Comparison of ENCODE assay signal across 9 cellular contexts in the genomic region with DNA sequence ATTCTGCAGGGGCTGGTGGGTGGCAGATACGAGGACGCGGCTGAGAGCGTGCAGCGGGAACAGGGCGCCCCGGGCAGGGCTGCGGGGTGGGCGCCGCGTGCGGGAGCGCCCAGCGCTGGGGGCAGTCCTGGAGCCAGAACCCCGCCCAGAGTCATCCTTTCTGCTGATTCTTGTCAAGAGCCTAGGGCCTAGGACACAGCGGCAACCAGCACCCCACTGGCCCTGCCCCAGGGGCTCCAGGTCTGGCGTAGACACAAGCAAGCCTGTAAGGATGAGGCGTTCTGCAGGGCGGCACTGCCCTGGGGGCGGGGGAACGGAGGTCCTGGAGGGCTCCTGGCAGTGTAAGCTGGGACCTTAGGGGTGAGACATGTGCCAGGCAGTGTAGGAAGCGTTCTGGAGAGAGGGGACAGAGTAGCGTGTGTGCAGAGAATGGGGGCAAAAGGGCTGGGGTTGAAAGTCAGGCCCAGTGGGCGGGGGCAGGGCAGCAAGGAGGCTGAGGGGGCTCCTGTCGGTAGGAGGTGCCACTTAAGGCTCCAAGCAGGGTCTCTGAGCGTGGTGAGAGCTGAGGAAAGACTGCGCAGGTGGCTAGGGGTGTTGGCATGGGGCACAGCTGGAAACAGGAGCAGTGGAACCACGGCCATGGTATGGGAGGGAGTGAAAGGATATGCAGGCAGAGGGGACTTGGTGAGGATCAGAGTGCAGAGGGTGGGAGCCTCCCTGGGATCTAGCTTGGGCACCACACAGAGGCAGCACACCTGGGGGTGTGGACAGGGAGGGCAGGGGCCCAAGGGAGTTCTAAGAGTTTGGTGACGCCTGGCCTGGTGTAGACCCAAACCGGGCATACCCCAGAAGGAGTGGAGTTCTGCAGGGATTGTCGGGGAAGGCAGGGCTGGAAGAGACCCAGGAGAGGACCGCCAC. TPM values are rescaled to one million over a fixed set of nuclear protein-coding genes. Genes with fewer than 3 reads are reported as not detected.
DNase-seq lines count a peak whose midpoint lies in the region; ATAC-seq, FAIRE-seq and TF ChIP-seq lines count a peak whose summit lies in the region.
"Had no signal": no experiment of that assay in that cellular context is flagged by ENCODE, and none has a peak within 500 bp of the region (broad histone marks: within the 10 kb centered on the region; RNA-seq: fewer than 3 reads in every experiment).

No MANE protein-coding gene starts in this region.

- H3K4me1 Mint-ChIP-seq in activated CD4-positive, alpha-beta T cell treated with anti-CD3 and anti-CD28 coated beads, Interleukin-2, amount 10 ng/mL, durations not matched to agents 7 days and 5 days, result peaks cover 20% of the 10 kb centered on the region

- ATAC-seq in GM21360 (IDR thresholded peaks at IDR 0.05; ENCODE audit: unreplicated experiment) (no peak), HG02884 (IDR thresholded peaks at IDR 0.05; ENCODE audit: unreplicated experiment) (no peak)

- no peaks in the 10 kb centered on the region for H3K9me1 ChIP-seq in keratinocyte (ENCODE audit: control insufficient read depth, extremely low read depth, insufficient read depth, low read length)

- H2AFZ ChIP-seq in mammary epithelial cell (ENCODE audit: low read depth, low read length), result no peak overlapping the region
- no peak overlapping the region for H2AFZ ChIP-seq in keratinocyte (ENCODE audit: control insufficient read depth, low read length)

- CTCF ChIA-PET in activated CD4-positive, alpha-beta T cell treated with anti-CD3 and anti-CD28 coated beads, Interleukin-2, amount 10 ng/mL, durations not matched to agents 7 days and 5 days (lab: Charles Lee), result no interaction called here
- CTCF ChIA-PET in mammary epithelial cell (lab: Charles Lee; ENCODE audit: low non-redundant PET), result no interaction called here

- no peaks in the 10 kb centered on the region for H3K27me3 ChIP-seq in mammary epithelial cell (ENCODE audit: insufficient read depth, low read length)
- H3K27me3 ChIP-seq in keratinocyte (ENCODE audit: control insufficient read depth, extremely low read depth, insufficient read depth, low read length), result no peaks in the 10 kb centered on the region
- H3K27me3 ChIP-seq in suprapubic skin, result no peaks in the 10 kb centered on the region
- H3K27me3 ChIP-seq: right lobe of liver had no signal

- in situ Hi-C loops in mammary epithelial cell (cut with MboI; ENCODE audit: low sequenced_read_pairs in 2 of 2), result no loop called here

- H3K9me3 Mint-ChIP-seq in activated CD4-positive, alpha-beta T cell treated with anti-CD3 and anti-CD28 coated beads, Interleukin-2, amount 10 ng/mL, durations not matched to agents 7 days and 5 days, result no peaks in the 10 kb centered on the region

- DNase-seq in activated CD4-positive, alpha-beta T cell treated with anti-CD3 and anti-CD28 coated beads, Interleukin-2, amount 10 ng/mL, durations not matched to agents 7 days and 5 days, result no peak
- no peak for DNase-seq in activated CD4-positive, alpha-beta T cell treated with anti-CD3 and anti-CD28 coated beads for 4 hours
- DNase-seq in mammary epithelial cell (no peak), keratinocyte (ENCODE audit: low read depth, low spot score) (no peak), suprapubic skin (ENCODE audit: low spot score in 2 of 2) (peak; percentile 70 to 78), NOMO-1 treated with DMSO at 0.1 percent for 48 hours (lab: John Stamatoyannopoulos, UW; ENCODE audit: unreplicated experiment) (no peak)

- no peak for TF ChIP-seq EP300 in suprapubic skin (IDR thresholded peaks at IDR 0.05)

- H4K20me1 ChIP-seq in mammary epithelial cell (ENCODE audit: insufficient read depth, low read length) (no peaks in the 10 kb centered on the region), keratinocyte (ENCODE audit: control insufficient read depth, extremely low read depth, insufficient read depth, low read length) (peaks cover 3% of the 10 kb centered on the region)

- no peak for TF ChIP-seq POLR2A in suprapubic skin (IDR thresholded peaks at IDR 0.05)

- H3K9ac ChIP-seq in mammary epithelial cell (ENCODE audit: insufficient read depth, low read length), result no peak overlapping the region
- no peak overlapping the region for H3K9ac ChIP-seq in keratinocyte (ENCODE audit: control insufficient read depth, extremely low read depth, insufficient read depth, low read length)

- intact Hi-C loops in mammary epithelial cell (cut with micrococcal nuclease), result loop anchor here (10.0 kb wide), 1 partner anchor 326 kb away; the partner anchor contains the start of gene BRF1

- H3K4me3 ChIP-seq in mammary epithelial cell (replicated peaks in 1 of 3; ENCODE audit: insufficient read depth in 1 of 3, low read depth in 2 of 3, low read length in 3 of 3) (peak overlapping the region in 1 of 3 experiments; percentile 26), keratinocyte (ENCODE audit: control insufficient read depth in 2 of 3, extremely low read depth in 1 of 3, insufficient read depth in 2 of 3, low read depth in 1 of 3, low read length in 3 of 3) (no peak overlapping the region), suprapubic skin (peak overlapping the region; percentile 68)

- H3K36me3 ChIP-seq in mammary epithelial cell (ENCODE audit: insufficient read depth, low read length), result no peaks in the 10 kb centered on the region
- no peaks in the 10 kb centered on the region for H3K36me3 ChIP-seq in keratinocyte (ENCODE audit: control insufficient read depth in 2 of 2, extremely low read depth in 1 of 2, insufficient read depth in 2 of 2, low read length in 2 of 2)
- no peaks in the 10 kb centered on the region for H3K36me3 ChIP-seq in suprapubic skin
- H3K36me3 ChIP-seq: right lobe of liver had no signal

- 67% methylated on average over 32 of the region's 32 CpGs for WGBS in mammary epithelial cell (ENCODE audit: low coverage, missing lambda C conversion rate)
- WGBS in suprapubic skin, result 60% methylated on average over 24 of the region's 32 CpGs

- H3K4me1 ChIP-seq in mammary epithelial cell (ENCODE audit: insufficient read depth, low read length), result peaks cover 66% of the 10 kb centered on the region
- peaks cover 35% of the 10 kb centered on the region for H3K4me1 ChIP-seq in keratinocyte (ENCODE audit: control insufficient read depth, extremely low read depth, insufficient read depth, low read length)
- H3K4me1 ChIP-seq in suprapubic skin, result peaks cover 47% of the 10 kb centered on the region

- no peak for TF ChIP-seq CTCF in mammary epithelial cell (conservative IDR thresholded peaks at IDR 0.05 in 1 of 2, IDR thresholded peaks at IDR 0.05 in 1 of 2; ENCODE audit: extremely low read depth in 1 of 2, insufficient read depth in 1 of 2, low read depth in 1 of 2, low read length in 2 of 2)
- TF ChIP-seq CTCF in keratinocyte (optimal IDR thresholded peaks at IDR 0.05 in 1 of 3, IDR thresholded peaks at IDR 0.05 in 1 of 3, conservative IDR thresholded peaks at IDR 0.05 in 1 of 3; ENCODE audit: extremely low read depth in 1 of 3, insufficient read depth in 2 of 3, low read length in 3 of 3), result no peak
- no peak for TF ChIP-seq CTCF in suprapubic skin (IDR thresholded peaks at IDR 0.05)

- POLR2A ChIA-PET in activated CD4-positive, alpha-beta T cell treated with anti-CD3 and anti-CD28 coated beads, Interleukin-2, amount 10 ng/mL, durations not matched to agents 7 days and 5 days (lab: Charles Lee), result no interaction called here

- peaks cover 2% of the 10 kb centered on the region for H3K36me3 Mint-ChIP-seq in activated CD4-positive, alpha-beta T cell treated with anti-CD3 and anti-CD28 coated beads, Interleukin-2, amount 10 ng/mL, durations not matched to agents 7 days and 5 days (ENCODE audit: low read depth)

- H3K79me2 ChIP-seq in mammary epithelial cell (ENCODE audit: insufficient read depth, low read length) (peaks cover 24% of the 10 kb centered on the region), keratinocyte (ENCODE audit: control insufficient read depth, insufficient read depth, low read length) (peaks cover 10% of the 10 kb centered on the region)

- dilution Hi-C loops in mammary epithelial cell (cut with HindIII; ENCODE audit: low sequenced_read_pairs), result no loop called here
- dilution Hi-C loops in keratinocyte (cut with MboI; ENCODE audit: extremely low pct_ligation_motif_present, low sequenced_read_pairs), result no loop called here

- no TSS peak for BruUV-seq in mammary epithelial cell (replicated peaks; lab: Mats Ljungman, UMichigan)

- H3K9me3 ChIP-seq in mammary epithelial cell (replicated peaks; ENCODE audit: insufficient read depth, low read length), result no peaks in the 10 kb centered on the region
- no peaks in the 10 kb centered on the region for H3K9me3 ChIP-seq in keratinocyte (ENCODE audit: control insufficient read depth, low read depth, low read length)
- no peaks in the 10 kb centered on the region for H3K9me3 ChIP-seq in suprapubic skin
- H3K9me3 ChIP-seq: right lobe of liver had no signal

- no peak overlapping the region for H3K27ac ChIP-seq in mammary epithelial cell (ENCODE audit: insufficient read depth, low read depth, low read length)
- no peak overlapping the region for H3K27ac ChIP-seq in keratinocyte (ENCODE audit: control insufficient read depth, insufficient read depth, low read length)
- H3K27ac ChIP-seq in suprapubic skin, result no peak overlapping the region

- H3K4me2 ChIP-seq in mammary epithelial cell (ENCODE audit: insufficient read depth, low read depth, low read length) (peak overlapping the region; percentile 57), keratinocyte (ENCODE audit: control insufficient read depth, extremely low read depth, insufficient read depth, low read depth, low read length) (peak overlapping the region; percentile 78)

- H3K27me3 Mint-ChIP-seq in activated CD4-positive, alpha-beta T cell treated with anti-CD3 and anti-CD28 coated beads, Interleukin-2, amount 10 ng/mL, durations not matched to agents 7 days and 5 days, result peaks cover 24% of the 10 kb centered on the region

- H3K27ac Mint-ChIP-seq in activated CD4-positive, alpha-beta T cell treated with anti-CD3 and anti-CD28 coated beads, Interleukin-2, amount 10 ng/mL, durations not matched to agents 7 days and 5 days, result peak overlapping the region; percentile 48

- no peak for FAIRE-seq in keratinocyte (lab: Jason Lieb, UNC)

- peak overlapping the region; percentile 27 for H3K4me3 Mint-ChIP-seq in activated CD4-positive, alpha-beta T cell treated with anti-CD3 and anti-CD28 coated beads, Interleukin-2, amount 10 ng/mL, durations not matched to agents 7 days and 5 days

RNA-seq across cellular contexts. Expression of gene AHNAK2, which starts 0.9 kb away (rescaled TPM):
- total RNA-seq in activated CD4-positive, alpha-beta T cell treated with anti-CD3 and anti-CD28 coated beads, Interleukin-2, amount 10 ng/mL, durations not matched to agents 7 days and 5 days, result not detected
- total RNA-seq in mammary epithelial cell (100 to 1,000 TPM; 110 to 302 TPM), suprapubic skin (100 to 1,000 TPM; 829 to 975 (median 858) TPM)
- polyA plus RNA-seq in mammary epithelial cell (43.1 TPM), keratinocyte (142 to 198 TPM (median 164 TPM) in 3 replicates)
- polyA minus RNA-seq in mammary epithelial cell (327 TPM), keratinocyte (622 to 721 TPM (median 625 TPM) in 3 replicates)
- 725 TPM for polyA plus RNA-seq in keratinocyte (2011; ENCODE audit: low read depth)
- polyA plus RNA-seq in keratinocyte (2011; cell fraction: cytosol; rRNA removed), result 78.9 and 92.5 TPM in 2 replicates
- 988 and 1,021 TPM in 2 replicates for polyA plus RNA-seq in keratinocyte (2011; cell fraction: nucleus; rRNA removed)
- polyA plus RNA-seq in keratinocyte (2012; ENCODE audit: low replicate concordance), result 289 and 443 TPM in 2 replicates
- 342 TPM for polyA minus RNA-seq in keratinocyte (2011; cell fraction: cytosol; rRNA and poly(A)+ RNA removed)
- 1,549 and 2,078 TPM in 2 replicates for polyA minus RNA-seq in keratinocyte (2011; cell fraction: nucleus; rRNA and poly(A)+ RNA removed)

RNA-seq across cellular contexts. Expression of gene CLBA1, which starts 6.6 kb away (rescaled TPM):
- total RNA-seq in activated CD4-positive, alpha-beta T cell treated with anti-CD3 and anti-CD28 coated beads, Interleukin-2, amount 10 ng/mL, durations not matched to agents 7 days and 5 days, result under 1 TPM; 0.60 to 0.77 TPM
- total RNA-seq in mammary epithelial cell (10 to 100 TPM; 11.0 to 14.7 TPM), suprapubic skin (10 to 100 TPM in 2 of 4 donors, 1 to 10 TPM in 2; 6.3 to 10.9 (median 9.1) TPM)
- polyA plus RNA-seq in mammary epithelial cell (7.4 TPM), keratinocyte (8.6 to 11.7 TPM (median 9.1 TPM) in 3 replicates)
- polyA minus RNA-seq in mammary epithelial cell (3.0 TPM), keratinocyte (5.1 to 5.2 TPM (median 5.1 TPM) in 3 replicates)
- polyA plus RNA-seq in keratinocyte (2011; ENCODE audit: low read depth), result 3.3 TPM
- 8.1 and 9.8 TPM in 2 replicates for polyA plus RNA-seq in keratinocyte (2011; cell fraction: cytosol; rRNA removed)
- 22.6 and 24.3 TPM in 2 replicates for polyA plus RNA-seq in keratinocyte (2011; cell fraction: nucleus; rRNA removed)
- 10.3 and 10.9 TPM in 2 replicates for polyA plus RNA-seq in keratinocyte (2012; ENCODE audit: low replicate concordance)
- 6.5 TPM for polyA minus RNA-seq in keratinocyte (2011; cell fraction: cytosol; rRNA and poly(A)+ RNA removed)
- polyA minus RNA-seq in keratinocyte (2011; cell fraction: nucleus; rRNA and poly(A)+ RNA removed), result 7.3 and 15.5 TPM in 2 replicates

RNA-seq across cellular contexts. Expression of gene CDCA4, which starts 41.9 kb away (rescaled TPM):
- 10 to 100 TPM; 53.0 to 56.6 TPM for total RNA-seq in activated CD4-positive, alpha-beta T cell treated with anti-CD3 and anti-CD28 coated beads, Interleukin-2, amount 10 ng/mL, durations not matched to agents 7 days and 5 days
- total RNA-seq in mammary epithelial cell (10 to 100 TPM; 38.2 to 61.7 TPM), suprapubic skin (10 to 100 TPM; 27.7 to 38.6 (median 35.8) TPM)
- polyA plus RNA-seq in mammary epithelial cell (53.4 TPM), keratinocyte (29.8 to 48.7 TPM (median 35.7 TPM) in 3 replicates)
- polyA minus RNA-seq in mammary epithelial cell (38.9 TPM), keratinocyte (21.6 to 29.0 TPM (median 28.1 TPM) in 3 replicates)
- polyA plus RNA-seq in keratinocyte (2011; ENCODE audit: low read depth), result 5.3 TPM
- 22.7 and 31.2 TPM in 2 replicates for polyA plus RNA-seq in keratinocyte (2011; cell fraction: cytosol; rRNA removed)
- 30.3 and 36.4 TPM in 2 replicates for polyA plus RNA-seq in keratinocyte (2011; cell fraction: nucleus; rRNA removed)
- polyA plus RNA-seq in keratinocyte (2012; ENCODE audit: low replicate concordance), result 15.0 and 47.2 TPM in 2 replicates
- polyA minus RNA-seq in keratinocyte (2011; cell fraction: cytosol; rRNA and poly(A)+ RNA removed), result 44.7 TPM
- 20.9 and 27.0 TPM in 2 replicates for polyA minus RNA-seq in keratinocyte (2011; cell fraction: nucleus; rRNA and poly(A)+ RNA removed)

RNA-seq across cellular contexts. Expression of gene PLD4, which starts 54.4 kb away (rescaled TPM):
- not detected for total RNA-seq in activated CD4-positive, alpha-beta T cell treated with anti-CD3 and anti-CD28 coated beads, Interleukin-2, amount 10 ng/mL, durations not matched to agents 7 days and 5 days
- under 1 TPM in 1 of 2 donors, not detected in 1; 0.09 TPM for total RNA-seq in mammary epithelial cell
- polyA plus RNA-seq in mammary epithelial cell, result 0.01 TPM
- polyA minus RNA-seq in mammary epithelial cell, result not detected
- polyA plus RNA-seq in keratinocyte, result 0.01 TPM in 1 of 3 replicates, not detected in the others
- not detected for polyA plus RNA-seq in keratinocyte (2011; ENCODE audit: low read depth)
- polyA plus RNA-seq in keratinocyte (2011; cell fraction: cytosol; rRNA removed), result not detected in 2 replicates
- not detected in 2 replicates for polyA plus RNA-seq in keratinocyte (2011; cell fraction: nucleus; rRNA removed)
- polyA plus RNA-seq in keratinocyte (2012; ENCODE audit: low replicate concordance), result 0.87 TPM in 1 of 2 replicates, not detected in the other
- 0.07 TPM in 1 of 3 replicates, not detected in the others for polyA minus RNA-seq in keratinocyte
- polyA minus RNA-seq in keratinocyte (2011; cell fraction: cytosol; rRNA and poly(A)+ RNA removed), result not detected
- polyA minus RNA-seq in keratinocyte (2011; cell fraction: nucleus; rRNA and poly(A)+ RNA removed), result not detected in 2 replicates
- total RNA-seq in suprapubic skin, result under 1 TPM in 1 of 4 donors, not detected in 3; 0.16 TPM

Comparison
In these comparisons a context has a peak if more than half of its experiments do, and no peak if none do; other contexts are left out.
1. DNase-seq: peak in suprapubic skin (2 of 2); none in activated CD4-positive, alpha-beta T cell treated with anti-CD3 and anti-CD28 coated beads, Interleukin-2, amount 10 ng/mL, durations not matched to agents 7 days and 5 days (single experiment), activated CD4-positive, alpha-beta T cell treated with anti-CD3 and anti-CD28 coated beads for 4 hours (0 of 2), mammary epithelial cell (single experiment), keratinocyte (single experiment) and NOMO-1 treated with DMSO at 0.1 percent for 48 hours (single experiment).
2. RNA of gene AHNAK2, which starts 0.9 kb away (total RNA-seq): 829 to 975 TPM in suprapubic skin and 110 to 302 TPM in mammary epithelial cell; not detected in activated CD4-positive, alpha-beta T cell treated with anti-CD3 and anti-CD28 coated beads, Interleukin-2, amount 10 ng/mL, durations not matched to agents 7 days and 5 days; every median in the first group is over 100 times any median in the second.
3. RNA of gene CLBA1, which starts 6.6 kb away (total RNA-seq): 11.0 to 14.7 TPM in mammary epithelial cell and 6.3 to 10.9 TPM in suprapubic skin; 0.60 to 0.77 TPM in activated CD4-positive, alpha-beta T cell treated with anti-CD3 and anti-CD28 coated beads, Interleukin-2, amount 10 ng/mL, durations not matched to agents 7 days and 5 days; every median in the first group is over 4 times any median in the second.